22 cellular contexts compared by ENCODE assay signal in the genomic region with DNA sequence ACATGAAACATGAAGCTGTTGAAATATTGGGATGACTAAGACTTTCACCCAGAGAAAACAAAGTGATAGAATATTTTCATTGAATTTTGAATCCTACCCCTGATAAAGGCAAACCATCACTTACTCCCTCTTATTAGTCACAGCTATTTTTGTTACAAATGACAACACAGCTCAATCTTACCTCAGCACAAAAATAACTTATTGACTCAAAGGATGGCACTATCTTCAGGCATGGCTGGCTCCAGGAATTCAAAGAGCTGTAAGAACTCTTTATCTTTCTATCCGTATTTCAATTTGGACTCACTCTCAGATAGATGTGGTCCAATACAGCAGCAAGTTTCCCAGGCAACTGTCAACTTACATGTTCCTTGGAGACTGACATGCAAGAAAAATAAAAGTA.
"Had no signal": no experiment of that assay in that cellular context is flagged by ENCODE, and none has a peak within 500 bp of the region (broad histone marks: within the 10 kb centered on the region; RNA-seq: fewer than 3 reads in every experiment).

No MANE protein-coding gene starts in this region.

- H3K4me1 ChIP-seq: colonic mucosa, gastrocnemius medialis, heart left ventricle, lower lobe of right lung, pancreas, sigmoid colon, spleen, testis, tibial artery had no signal

- H3K36me3 ChIP-seq: colonic mucosa, gastrocnemius medialis, heart left ventricle, lower lobe of right lung, pancreas, sigmoid colon, spleen, tibial artery had no signal

- H3K27me3 ChIP-seq: colonic mucosa, gastrocnemius medialis, heart left ventricle, sigmoid colon, spleen, testis, tibial artery had no signal

- H3K27ac ChIP-seq: colonic mucosa, epithelial cell of prostate, gastrocnemius medialis, heart left ventricle, lower lobe of right lung, pancreas, sigmoid colon, skin epidermis, spleen, testis, tibial artery had no signal

- DNase-seq: colonic mucosa; effector CD8-positive, alpha-beta T cell; endodermal cell; foreskin fibroblast; gastrocnemius medialis; heart left ventricle; hippocampal formation; left ventricle myocardium superior; lower lobe of right lung; natural killer cell; occipital lobe; pancreas; right cardiac atrium; sigmoid colon; spleen; stimulated activated CD4-positive, alpha-beta T cell treated with anti-CD3 and anti-CD28 coated beads, Interleukin-4, amount 100 ng/mL, for 4 hours; stimulated activated naive CD8-positive, alpha-beta T cell treated with anti-CD3 and anti-CD28 coated beads, Interleukin-15, Interleukin-2, amounts not matched to agents 100 U/mL and 50 U/mL, for 24 hours; substantia nigra; testis; tibial artery had no signal

- H3K4me3 ChIP-seq: colonic mucosa, gastrocnemius medialis, heart left ventricle, lower lobe of right lung, pancreas, sigmoid colon, skin epidermis, spleen, testis, tibial artery had no signal

- H3K9me3 ChIP-seq: colonic mucosa, gastrocnemius medialis, heart left ventricle, lower lobe of right lung, pancreas, sigmoid colon, testis, tibial artery had no signal
